In the genomic region with DNA sequence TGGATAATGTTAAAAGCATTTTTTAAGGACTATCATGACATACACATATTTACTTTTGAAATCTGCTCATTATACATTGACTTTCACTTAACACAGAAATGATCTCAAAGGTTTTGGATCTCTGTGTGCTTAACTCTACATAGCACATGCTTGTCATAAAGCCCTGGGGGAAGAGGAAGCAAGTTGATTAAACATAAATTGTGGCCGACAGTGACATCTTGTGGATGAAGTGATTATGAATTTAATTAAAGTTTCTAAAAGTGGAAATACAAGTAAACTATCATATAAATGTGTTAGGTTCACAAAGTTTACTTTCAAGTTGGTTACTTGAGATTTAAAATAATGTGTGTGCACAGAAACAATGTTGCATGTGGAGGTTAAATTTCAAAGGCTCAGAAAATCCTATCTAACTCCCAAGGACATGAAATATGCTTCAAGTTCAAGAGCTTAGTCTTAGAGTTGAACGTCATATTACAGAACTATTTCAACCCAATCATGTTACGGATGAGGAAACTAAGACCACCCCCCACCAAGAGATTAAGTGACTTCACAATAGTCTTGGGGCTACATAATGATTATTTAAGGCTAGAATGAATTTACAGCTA, we compare ENCODE assay signal across 9 cellular contexts.
DNase-seq lines count a peak whose midpoint lies in the region; ATAC-seq, FAIRE-seq and TF ChIP-seq lines count a peak whose summit lies in the region.
"Had no signal": no experiment of that assay in that cellular context is flagged by ENCODE, and none has a peak within 500 bp of the region (broad histone marks: within the 10 kb centered on the region; RNA-seq: fewer than 3 reads in every experiment).

No MANE protein-coding gene starts in this region.

- no peak overlapping the region for H3K27ac Mint-ChIP-seq in neural progenitor cell

- intact Hi-C loops in endothelial cell of umbilical vein (cut with micrococcal nuclease) (loop anchor here (1.0 to 10.0 kb wide), 4 partner anchors 427 to 1887 kb away; a partner anchor contains a TSS), spleen (cut with DNase I; ENCODE audit: low total_unique reads) (loop anchor here (10.0 kb wide), 2 partner anchors 1427 to 1777 kb away; no protein-coding TSS in a partner anchor)

- H3K36me3 ChIP-seq in endothelial cell of umbilical vein (ENCODE audit: control insufficient read depth in 2 of 2, extremely low read depth in 1 of 2, insufficient read depth in 2 of 2, low read length in 2 of 2): no peaks in the 10 kb centered on the region
- H3K36me3 ChIP-seq in neural progenitor cell: no peaks in the 10 kb centered on the region
- H3K36me3 ChIP-seq in spleen: no peaks in the 10 kb centered on the region

- POLR2A ChIA-PET in endothelial cell of umbilical vein (lab: Charles Lee): no interaction called here

- no peaks in the 10 kb centered on the region for H3F3A ChIP-seq in neural progenitor cell (ENCODE audit: low read depth)

- H2AFZ ChIP-seq in endothelial cell of umbilical vein (ENCODE audit: low read depth, low read length) (no peak overlapping the region), neural progenitor cell (replicated peaks) (no peak overlapping the region)

- no peak overlapping the region for H3K4me3 ChIP-seq in endothelial cell of umbilical vein (replicated peaks in 1 of 3; ENCODE audit: insufficient read depth in 1 of 3, low read depth in 1 of 3, low read length in 3 of 3)
- H3K4me3 ChIP-seq in neural progenitor cell: no peak overlapping the region
- H3K4me3 ChIP-seq in spleen: no peak overlapping the region

- FAIRE-seq in endothelial cell of umbilical vein (lab: Jason Lieb, UNC): peak; percentile 76

- CTCF ChIA-PET in endothelial cell of umbilical vein (lab: Charles Lee): interaction anchor here (0.6 to 3.5 kb wide), 15 partner anchors 9 to 1779 kb away, joined by 3 to 128 read pairs (median 4); a partner anchor contains a TSS

- ATAC-seq in HG03378 (IDR thresholded peaks at IDR 0.05; ENCODE audit: unreplicated experiment): peak; percentile 61

- dilution Hi-C loops in endothelial cell of umbilical vein (cut with MboI; ENCODE audit: extremely low pct_ligation_motif_present, low sequenced_read_pairs): no loop called here

- peaks cover 4% of the 10 kb centered on the region for H3K27me3 Mint-ChIP-seq in neural progenitor cell (ENCODE audit: insufficient read depth, low read depth)

- no peak for TF ChIP-seq POLR2A in endothelial cell of umbilical vein (IDR thresholded peaks at IDR 0.05; ENCODE audit: low read depth, low read length)
- no peak for TF ChIP-seq POLR2A in spleen (IDR thresholded peaks at IDR 0.05)

- H3K4me1 ChIP-seq in endothelial cell of umbilical vein (ENCODE audit: control insufficient read depth, extremely low read depth, insufficient read depth, low read length): no peaks in the 10 kb centered on the region
- H3K4me1 ChIP-seq in neural progenitor cell: peaks cover 9% of the 10 kb centered on the region
- H3K4me1 ChIP-seq in spleen: no peaks in the 10 kb centered on the region

- H3K4me1 Mint-ChIP-seq in neural progenitor cell: peaks cover 6% of the 10 kb centered on the region
- H3K4me1 Mint-ChIP-seq: central memory CD8-positive, alpha-beta T cell had no signal

- H3K9me1 ChIP-seq in endothelial cell of umbilical vein (replicated peaks; ENCODE audit: control insufficient read depth, extremely low read depth, insufficient read depth, low read length): no peaks in the 10 kb centered on the region

- no peaks in the 10 kb centered on the region for H3K9me3 Mint-ChIP-seq in neural progenitor cell
- H3K9me3 Mint-ChIP-seq: central memory CD8-positive, alpha-beta T cell had no signal

- H3K9ac ChIP-seq in endothelial cell of umbilical vein (replicated peaks; ENCODE audit: extremely low read depth, insufficient read depth, low read length) (no peak overlapping the region), neural progenitor cell (no peak overlapping the region)

- H3K9me3 ChIP-seq in endothelial cell of umbilical vein (replicated peaks; ENCODE audit: control insufficient read depth, insufficient read depth, low read length) (no peaks in the 10 kb centered on the region), neural progenitor cell (ENCODE audit: low read depth) (no peaks in the 10 kb centered on the region), spleen (no peaks in the 10 kb centered on the region)

- H4K20me1 ChIP-seq in endothelial cell of umbilical vein (replicated peaks; ENCODE audit: control insufficient read depth, extremely low read depth, insufficient read depth, low read length) (no peaks in the 10 kb centered on the region), neural progenitor cell (ENCODE audit: low read depth) (no peaks in the 10 kb centered on the region)

- no peaks in the 10 kb centered on the region for H3K36me3 Mint-ChIP-seq in neural progenitor cell

- H3K27ac ChIP-seq in endothelial cell of umbilical vein (ENCODE audit: insufficient read depth, low read depth, low read length): no peak overlapping the region
- no peak overlapping the region for H3K27ac ChIP-seq in neural progenitor cell
- no peak overlapping the region for H3K27ac ChIP-seq in spleen

- H3K27me3 ChIP-seq in endothelial cell of umbilical vein (ENCODE audit: control insufficient read depth in 2 of 2, insufficient read depth in 2 of 2, low read length in 2 of 2): peaks cover 0 to 2% of the 10 kb centered on the region in 2 experiments
- H3K27me3 ChIP-seq in neural progenitor cell: no peaks in the 10 kb centered on the region
- peaks cover 0 to 3% (median 0%) of the 10 kb centered on the region in 7 donors for H3K27me3 ChIP-seq in spleen (replicated peaks in 1 of 7)

- TF ChIP-seq CTCF in endothelial cell of umbilical vein (IDR thresholded peaks at IDR 0.05; ENCODE audit: extremely low read depth in 1 of 2, insufficient read depth in 1 of 2, low read depth in 1 of 2, low read length in 2 of 2) (peak in 1 of 2 donors; percentile 8), neural progenitor cell (IDR thresholded peaks at IDR 0.05) (peak; percentile 60), spleen (IDR thresholded peaks at IDR 0.05 in 8 of 11, conservative IDR thresholded peaks at IDR 0.05 in 3 of 11) (peak in 5 of 11 experiments; percentile 19 to 37 (median 28))

- no peak overlapping the region for H3K4me3 Mint-ChIP-seq in neural progenitor cell
- H3K4me3 Mint-ChIP-seq: central memory CD8-positive, alpha-beta T cell had no signal

- no peaks in the 10 kb centered on the region for H3K79me2 ChIP-seq in endothelial cell of umbilical vein (ENCODE audit: control insufficient read depth, insufficient read depth, low read length)
- H3K79me2 ChIP-seq in neural progenitor cell (ENCODE audit: low read depth): no peaks in the 10 kb centered on the region

- 40 to 54% (median 43%) methylated on average over 3 of the region's 3 CpGs for WGBS in spleen, 5 donors

- no TSS peak for BruUV-seq in endothelial cell of umbilical vein (replicated peaks; lab: Mats Ljungman, UMichigan)

- H3K4me2 ChIP-seq in endothelial cell of umbilical vein (ENCODE audit: insufficient read depth, low read length) (no peak overlapping the region), neural progenitor cell (no peak overlapping the region)

- peak; percentile 5 for DNase-seq in activated gamma-delta T cell treated with Interleukin-2 at 50 U/mL for 16 hours
- DNase-seq in activated gamma-delta T cell (lab: John Stamatoyannopoulos, UW): no peak
- DNase-seq in RKO (ENCODE audit: low spot score): peak; percentile 75
- DNase-seq in endothelial cell of umbilical vein (ENCODE audit: low read depth, low spot score): peak; percentile 79
- DNase-seq in neural progenitor cell (ENCODE audit: low spot score): peak; percentile 55
- DNase-seq in activated effector memory CD4-positive, alpha-beta T cell treated with Interleukin-2 at 50 U/mL for 16 hours: no peak
- DNase-seq in spleen: no peak

TF ChIP-seq in endothelial cell of umbilical vein, 7 proteins besides CTCF, POLR2A, EP300 and RAD21:
- TF ChIP-seq POLR2AphosphoS5 (IDR thresholded peaks at IDR 0.05; ENCODE audit: insufficient read depth, low read depth, low read length) (no peak), JUN (IDR thresholded peaks at IDR 0.05; ENCODE audit: borderline replicate concordance, insufficient read depth, insufficient read length, low read depth) (no peak), MYC (IDR thresholded peaks at IDR 0.05; ENCODE audit: low read depth, low read length) (no peak), EZH2 (IDR thresholded peaks at IDR 0.05; ENCODE audit: borderline replicate concordance, low read depth, low read length, severe bottlenecking) (no peak), FOS (IDR thresholded peaks at IDR 0.05; ENCODE audit: borderline replicate concordance, insufficient read depth, low read length) (no peak), GATA2 (IDR thresholded peaks at IDR 0.05; ENCODE audit: insufficient read depth, insufficient read length, low read depth, low read length) (no peak)
- TF ChIP-seq, protein P1, sequence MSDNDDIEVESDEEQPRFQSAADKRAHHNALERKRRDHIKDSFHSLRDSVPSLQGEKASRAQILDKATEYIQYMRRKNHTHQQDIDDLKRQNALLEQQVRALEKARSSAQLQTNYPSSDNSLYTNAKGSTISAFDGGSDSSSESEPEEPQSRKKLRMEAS (IDR thresholded peaks at IDR 0.05; ENCODE audit: insufficient read depth, insufficient read length): no peak

Comparison
In these comparisons a context has a peak if more than half of its experiments do, and no peak if none do; other contexts are left out.
1. DNase-seq: peak in activated gamma-delta T cell treated with Interleukin-2 at 50 U/mL for 16 hours (single experiment), RKO (single experiment), endothelial cell of umbilical vein (single experiment) and neural progenitor cell (single experiment); none in activated gamma-delta T cell (single experiment), activated effector memory CD4-positive, alpha-beta T cell treated with Interleukin-2 at 50 U/mL for 16 hours (single experiment) and spleen (single experiment).